8 cellular contexts compared by ENCODE assay signal in the genomic region with DNA sequence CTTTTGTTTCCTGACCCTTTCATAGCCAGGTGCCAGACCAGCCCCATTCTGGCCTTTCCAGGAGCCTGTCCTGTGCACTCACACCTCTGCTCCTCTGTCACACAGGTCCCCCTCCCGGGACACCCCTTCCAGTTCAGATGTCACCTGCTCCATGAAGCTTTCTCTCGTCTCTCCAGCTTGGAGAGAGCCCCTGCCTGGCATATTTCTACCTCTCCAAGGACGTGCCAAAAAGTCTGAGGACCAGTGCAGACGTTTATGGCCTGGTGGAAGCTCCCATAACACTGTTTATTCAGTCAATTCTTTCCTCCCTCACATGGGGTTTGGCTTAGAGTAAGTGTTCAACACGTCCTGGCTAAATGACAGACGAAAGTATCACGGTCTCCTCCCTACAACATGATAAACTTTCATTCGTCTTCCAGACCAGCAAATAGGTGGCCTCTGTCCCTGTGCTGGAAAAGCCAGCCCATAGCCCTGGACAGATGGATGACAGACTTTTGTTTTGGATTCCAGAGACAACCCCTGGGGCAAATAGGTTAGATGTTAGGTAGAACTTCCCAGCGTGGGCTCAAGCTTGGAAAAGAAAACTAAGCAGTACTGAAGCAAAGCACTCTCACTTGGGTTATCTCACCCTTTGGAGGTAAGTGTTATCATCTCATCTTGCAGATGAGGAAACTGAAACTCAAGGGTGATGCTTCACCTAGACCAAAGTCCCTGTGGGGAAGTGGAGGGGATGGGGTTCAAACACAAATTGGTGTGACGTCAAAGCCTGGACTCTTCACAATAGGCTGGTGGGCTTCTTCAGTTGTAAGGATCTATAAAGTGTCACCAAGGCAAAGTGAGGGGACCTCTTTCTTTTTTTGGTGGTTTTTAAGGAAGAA. TPM values are rescaled to one million over a fixed set of nuclear protein-coding genes. Genes with fewer than 3 reads are reported as not detected.
DNase-seq lines count a peak whose midpoint lies in the region; ATAC-seq and TF ChIP-seq lines count a peak whose summit lies in the region.

No MANE protein-coding gene starts in this region.

- ATAC-seq in SK-N-SH treated with all-trans-retinoic acid at 6 μM for 48 hours (no peak), HG03521 (IDR thresholded peaks at IDR 0.05; ENCODE audit: unreplicated experiment) (no peak)

- no peak for TF ChIP-seq RAD21 in SK-N-SH (IDR thresholded peaks at IDR 0.05; ENCODE audit: low read length)

- peaks cover 57% of the 10 kb centered on the region for H3K4me1 Mint-ChIP-seq in activated CD4-positive, alpha-beta memory T cell treated with anti-CD3 and anti-CD28 coated beads for 36 hours (ENCODE audit: low read depth)
- H3K4me1 Mint-ChIP-seq in immature natural killer cell: peaks cover 51% of the 10 kb centered on the region in 2 donors

- WGBS in SK-N-SH (ENCODE audit: low lambda C conversion rate): 78% methylated on average over 10 of the region's 10 CpGs

- CTCF ChIA-PET in SK-N-SH (lab: Yijun Ruan, JAX): interaction anchor here (0.9 to 2.9 kb wide), 6 partner anchors 27 to 112 kb away, joined by 3 to 13 read pairs (median 3); no protein-coding TSS in a partner anchor
- CTCF ChIA-PET in activated CD4-positive, alpha-beta memory T cell treated with anti-CD3 and anti-CD28 coated beads for 36 hours (lab: Charles Lee): interaction anchor here (0.6 to 4.7 kb wide), 5 partner anchors 9 to 126 kb away, joined by 3 to 41 read pairs (median 9); no protein-coding TSS in a partner anchor

- peaks cover 10% of the 10 kb centered on the region; the same call in 1 of the 2 replicates for H4K20me1 ChIP-seq in SK-N-SH (ENCODE audit: insufficient read depth)

- no peaks in the 10 kb centered on the region for H3K9me3 Mint-ChIP-seq in activated CD4-positive, alpha-beta memory T cell treated with anti-CD3 and anti-CD28 coated beads for 36 hours
- H3K9me3 Mint-ChIP-seq in immature natural killer cell: no peaks in the 10 kb centered on the region

- intact Hi-C loops in activated CD4-positive, alpha-beta memory T cell treated with anti-CD3 and anti-CD28 coated beads for 36 hours (cut with micrococcal nuclease): loop anchor here (1.0 kb wide), 4 partner anchors 9 to 85 kb away; no protein-coding TSS in a partner anchor

- peaks cover 24% of the 10 kb centered on the region for H3K36me3 Mint-ChIP-seq in activated CD4-positive, alpha-beta memory T cell treated with anti-CD3 and anti-CD28 coated beads for 36 hours
- H3K36me3 Mint-ChIP-seq in immature natural killer cell: no peaks in the 10 kb centered on the region

- H3K9me3 ChIP-seq in SK-N-SH (no peaks in the 10 kb centered on the region), subcutaneous abdominal adipose tissue (ENCODE audit: control insufficient read depth in 5 of 5, low read length in 5 of 5) (no peaks in the 10 kb centered on the region)

- H3K36me3 ChIP-seq in SK-N-SH (replicated peaks in 1 of 2; ENCODE audit: control insufficient read depth in 1 of 2, insufficient read depth in 2 of 2, low read length in 1 of 2) (no peaks in the 10 kb centered on the region), subcutaneous abdominal adipose tissue (ENCODE audit: control insufficient read depth in 5 of 5, insufficient read depth in 5 of 5, low read length in 5 of 5) (peaks cover 0 to 3% (median 0%) of the 10 kb centered on the region in 5 donors)

- no peak for TF ChIP-seq EP300 in SK-N-SH (IDR thresholded peaks at IDR 0.05; ENCODE audit: borderline replicate concordance in 1 of 2, low read depth in 1 of 2, low read length in 1 of 2)

- no peak overlapping the region for H2AFZ ChIP-seq in SK-N-SH (ENCODE audit: low read depth)

- H3K4me3 ChIP-seq in SK-N-SH (ENCODE audit: low read depth in 2 of 2, low read length in 1 of 2) (no peak overlapping the region; a peak in 1 of 4 replicates), subcutaneous abdominal adipose tissue (ENCODE audit: low read depth in 1 of 5, low read length in 5 of 5) (peak overlapping the region; percentile 62 to 83 (median 80))

- H3K9me2 ChIP-seq in SK-N-SH: no peaks in the 10 kb centered on the region

- H3K4me1 ChIP-seq in SK-N-SH (ENCODE audit: control insufficient read depth in 1 of 2, insufficient read depth in 2 of 2, low read depth in 1 of 2, low read length in 1 of 2) (peaks cover under 1 to 63% of the 10 kb centered on the region in 2 experiments; a peak in 1 of 4 replicates), subcutaneous abdominal adipose tissue (ENCODE audit: control insufficient read depth in 5 of 5, insufficient read depth in 5 of 5, low read length in 5 of 5) (peaks cover 28 to 82% (median 77%) of the 10 kb centered on the region in 5 donors)

- H3K27ac ChIP-seq in SK-N-SH (ENCODE audit: low read depth in 2 of 2, low read length in 1 of 2) (peak overlapping the region in 1 of 2 experiments; percentile 0; a peak in 1 of 4 replicates), subcutaneous abdominal adipose tissue (ENCODE audit: low read depth, low read length) (peak overlapping the region; percentile 72)

- H3K27me3 ChIP-seq in SK-N-SH (ENCODE audit: insufficient read depth): no peaks in the 10 kb centered on the region; the same call in 1 of the 2 replicates
- no peaks in the 10 kb centered on the region for H3K27me3 ChIP-seq in subcutaneous abdominal adipose tissue (ENCODE audit: control insufficient read depth in 5 of 5, insufficient read depth in 4 of 5, low read length in 5 of 5)

- H3K4me3 Mint-ChIP-seq in activated CD4-positive, alpha-beta memory T cell treated with anti-CD3 and anti-CD28 coated beads for 36 hours: peak overlapping the region; percentile 91
- H3K4me3 Mint-ChIP-seq in immature natural killer cell: peak overlapping the region; percentile 75 to 88 (median 85)

- no peak overlapping the region for H3K9ac ChIP-seq in SK-N-SH
- H3K9ac ChIP-seq in subcutaneous abdominal adipose tissue (ENCODE audit: low read length in 5 of 5): peak overlapping the region in 4 of 5 donors; percentile 48 to 80 (median 76)

- TF ChIP-seq CTCF in SK-N-SH (IDR thresholded peaks at IDR 0.05): no peak

- DNase-seq in SK-N-SH (no peak), immature natural killer cell (peak; percentile 48 to 50 (median 48)), CD1c-positive myeloid dendritic cell (ENCODE audit: extremely low spot score) (no peak), HPDE6-E6E7 (ENCODE audit: extremely low spot score) (no peak)
- peak; percentile 59 for DNase-seq in activated CD4-positive, alpha-beta memory T cell treated with anti-CD3 and anti-CD28 coated beads for 36 hours

- peaks cover 4% of the 10 kb centered on the region for H3F3A ChIP-seq in SK-N-SH (replicated peaks; ENCODE audit: insufficient read depth)

- no peaks in the 10 kb centered on the region for H3K27me3 Mint-ChIP-seq in activated CD4-positive, alpha-beta memory T cell treated with anti-CD3 and anti-CD28 coated beads for 36 hours
- H3K27me3 Mint-ChIP-seq in immature natural killer cell (ENCODE audit: low read depth in 3 of 3): peaks cover 0 to 15% (median 2%) of the 10 kb centered on the region in 3 donors

- POLR2A ChIA-PET in SK-N-SH (lab: Yijun Ruan, JAX): no interaction called here
- POLR2A ChIA-PET in activated CD4-positive, alpha-beta memory T cell treated with anti-CD3 and anti-CD28 coated beads for 36 hours (lab: Charles Lee): interaction anchor here (0.9 to 4.9 kb wide), 3 partner anchors 9 to 50 kb away, joined by 4 to 50 read pairs (median 6); no protein-coding TSS in a partner anchor

- H3K4me2 ChIP-seq in SK-N-SH: peak overlapping the region; percentile 91; the same call in 1 of the 2 replicates

- peaks cover 45% of the 10 kb centered on the region for H3K79me2 ChIP-seq in SK-N-SH (ENCODE audit: insufficient read depth)

- peak overlapping the region; percentile 94 for H3K27ac Mint-ChIP-seq in activated CD4-positive, alpha-beta memory T cell treated with anti-CD3 and anti-CD28 coated beads for 36 hours
- H3K27ac Mint-ChIP-seq in immature natural killer cell: peak overlapping the region; percentile 58 to 88 (median 82)

TF ChIP-seq in SK-N-SH, 30 proteins besides CTCF, POLR2A, EP300 and RAD21 (continues in another document):
- TF ChIP-seq, protein P1, sequence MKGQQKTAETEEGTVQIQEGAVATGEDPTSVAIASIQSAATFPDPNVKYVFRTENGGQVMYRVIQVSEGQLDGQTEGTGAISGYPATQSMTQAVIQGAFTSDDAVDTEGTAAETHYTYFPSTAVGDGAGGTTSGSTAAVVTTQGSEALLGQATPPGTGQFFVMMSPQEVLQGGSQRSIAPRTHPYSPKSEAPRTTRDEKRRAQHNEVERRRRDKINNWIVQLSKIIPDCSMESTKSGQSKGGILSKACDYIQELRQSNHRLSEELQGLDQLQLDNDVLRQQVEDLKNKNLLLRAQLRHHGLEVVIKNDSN (IDR thresholded peaks at IDR 0.05; ENCODE audit: borderline replicate concordance, low read depth): no peak
- TF ChIP-seq NRF1 (IDR thresholded peaks at IDR 0.05; ENCODE audit: low read depth, low read length): no peak
- TF ChIP-seq YY1 (IDR thresholded peaks at IDR 0.05; ENCODE audit: low read depth): no peak
- TF ChIP-seq RFX5 (IDR thresholded peaks at IDR 0.05; ENCODE audit: low read length): no peak
- TF ChIP-seq NFIC (IDR thresholded peaks at IDR 0.05; ENCODE audit: borderline replicate concordance): no peak
- TF ChIP-seq TCF12 (IDR thresholded peaks at IDR 0.05): no peak

TF ChIP-seq in SK-N-SH treated with all-trans-retinoic acid at 6 μM for 48 hours, 23 proteins besides CTCF, POLR2A, EP300 and RAD21 (continues in another document):
- TF ChIP-seq, protein P2, sequence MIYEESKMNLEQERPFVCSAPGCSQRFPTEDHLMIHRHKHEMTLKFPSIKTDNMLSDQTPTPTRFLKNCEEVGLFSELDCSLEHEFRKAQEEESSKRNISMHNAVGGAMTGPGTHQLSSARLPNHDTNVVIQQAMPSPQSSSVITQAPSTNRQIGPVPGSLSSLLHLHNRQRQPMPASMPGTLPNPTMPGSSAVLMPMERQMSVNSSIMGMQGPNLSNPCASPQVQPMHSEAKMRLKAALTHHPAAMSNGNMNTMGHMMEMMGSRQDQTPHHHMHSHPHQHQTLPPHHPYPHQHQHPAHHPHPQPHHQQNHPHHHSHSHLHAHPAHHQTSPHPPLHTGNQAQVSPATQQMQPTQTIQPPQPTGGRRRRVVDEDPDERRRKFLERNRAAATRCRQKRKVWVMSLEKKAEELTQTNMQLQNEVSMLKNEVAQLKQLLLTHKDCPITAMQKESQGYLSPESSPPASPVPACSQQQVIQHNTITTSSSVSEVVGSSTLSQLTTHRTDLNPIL (CRISPR knock-in tag; IDR thresholded peaks at IDR 0.05; ENCODE audit: low read depth): no peak

RNA-seq across cellular contexts. Expression of a gene that starts 52.9 kb away (rescaled TPM):
- polyA plus RNA-seq in SK-N-SH (2012; rRNA removed) (62.3 and 96.6 TPM in 2 replicates), immature natural killer cell (10 to 100 TPM in 1 of 3 donors, 1 to 10 TPM in 2; 3.3 to 24.7 (median 4.3) TPM)
- 48.1 and 60.4 TPM in 2 replicates for polyA plus RNA-seq in SK-N-SH (2012; cell fraction: cytosol; rRNA removed)
- 53.0 and 69.9 TPM in 2 replicates for polyA plus RNA-seq in SK-N-SH (2012; cell fraction: nucleus; rRNA removed)
- total RNA-seq in activated CD4-positive, alpha-beta memory T cell treated with anti-CD3 and anti-CD28 coated beads for 36 hours: 100 to 1,000 TPM; 137 to 144 TPM

Comparison
In these comparisons a context has a peak if more than half of its experiments do, and no peak if none do; other contexts are left out.
1. DNase-seq: peak in activated CD4-positive, alpha-beta memory T cell treated with anti-CD3 and anti-CD28 coated beads for 36 hours (single experiment) and immature natural killer cell (3 of 3); none in SK-N-SH (single experiment), CD1c-positive myeloid dendritic cell (single experiment) and HPDE6-E6E7 (single experiment).
2. H3K4me3 ChIP-seq: peak in subcutaneous abdominal adipose tissue (5 of 5); none in SK-N-SH (0 of 2).